18 cellular contexts compared by ENCODE assay signal in the genomic region with DNA sequence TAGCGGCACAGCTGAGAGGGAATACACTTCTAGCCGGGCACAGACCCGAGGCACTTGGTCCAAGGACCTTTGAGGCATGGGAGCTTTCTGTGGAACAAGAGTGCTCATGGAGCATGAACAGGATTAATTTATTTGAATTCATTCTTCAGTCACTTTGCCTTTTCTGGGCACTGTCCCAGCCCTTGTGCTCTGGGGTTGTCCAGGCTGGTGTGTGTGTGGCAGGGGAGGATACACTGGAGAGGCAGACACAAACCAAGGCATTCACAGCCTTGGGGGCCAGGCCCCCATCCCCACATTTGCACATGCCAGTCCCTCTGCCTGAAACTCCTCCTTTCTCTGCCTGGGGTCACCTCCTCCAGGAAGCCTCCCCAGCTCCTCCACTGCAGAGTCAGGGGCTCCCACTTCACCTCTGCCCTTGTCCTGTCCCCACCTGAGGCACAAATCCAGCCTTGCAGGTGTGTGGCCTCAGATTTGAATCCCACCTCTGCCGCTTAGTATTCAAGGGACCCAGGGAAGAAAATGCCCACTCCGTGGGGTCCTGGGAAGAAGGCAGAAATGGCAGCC. TPM values are rescaled to one million over a fixed set of nuclear protein-coding genes. Genes with fewer than 3 reads are reported as not detected.
DNase-seq lines count a peak whose midpoint lies in the region; ATAC-seq, FAIRE-seq and TF ChIP-seq lines count a peak whose summit lies in the region.
"Had no signal": no experiment of that assay in that cellular context is flagged by ENCODE, and none has a peak within 500 bp of the region (broad histone marks: within the 10 kb centered on the region; RNA-seq: fewer than 3 reads in every experiment).

No MANE protein-coding gene starts in this region.

- no peak for TF ChIP-seq POLR2A in erythroblast (IDR thresholded peaks at IDR 0.05; ENCODE audit: low read length)

- H3K9me3 ChIP-seq in CD8-positive, alpha-beta T cell (ENCODE audit: low read length), result no peaks in the 10 kb centered on the region

- CTCF ChIA-PET in CD8-positive, alpha-beta T cell (lab: Charles Lee), result interaction anchor here (0.6 to 1.6 kb wide), 2 partner anchors 57 to 365 kb away, joined by 3 to 9 read pairs; no protein-coding TSS in a partner anchor

- peak; percentile 72 for FAIRE-seq in bronchial epithelial cell (lab: Jason Lieb, UNC)

- TF ChIP-seq CTCF in bronchial epithelial cell (IDR thresholded peaks at IDR 0.05; ENCODE audit: insufficient read depth, low read length, severe bottlenecking), result no peak
- TF ChIP-seq CTCF in CD8-positive, alpha-beta T cell (IDR thresholded peaks at IDR 0.05), result no peak

- POLR2A ChIA-PET in CD8-positive, alpha-beta T cell (lab: Charles Lee), result no interaction called here

- H3K27ac ChIP-seq in CD8-positive, alpha-beta T cell (ENCODE audit: low read depth, low read length), result no peak overlapping the region

- no peaks in the 10 kb centered on the region for H3K27me3 Mint-ChIP-seq in CD8-positive, alpha-beta T cell (ENCODE audit: low read depth)

- ATAC-seq in GM21786 (IDR thresholded peaks at IDR 0.05; ENCODE audit: unreplicated experiment), result no peak
- no peak for ATAC-seq in CD8-positive, alpha-beta T cell
- ATAC-seq: GM23338, HCT116 had no signal

- intact Hi-C loops in CD8-positive, alpha-beta T cell (cut with DNase I, micrococcal nuclease), result no loop called here

- no peaks in the 10 kb centered on the region for H3K9me3 Mint-ChIP-seq in CD8-positive, alpha-beta T cell
- H3K9me3 Mint-ChIP-seq: CD14-positive monocyte had no signal

- no peak overlapping the region for H3K4me3 Mint-ChIP-seq in CD8-positive, alpha-beta T cell
- H3K4me3 Mint-ChIP-seq: CD14-positive monocyte, GM23338 had no signal

- no peaks in the 10 kb centered on the region for H3K27me3 ChIP-seq in bronchial epithelial cell (ENCODE audit: control insufficient read depth, insufficient read depth, low read length)
- no peaks in the 10 kb centered on the region for H3K27me3 ChIP-seq in CD8-positive, alpha-beta T cell (ENCODE audit: insufficient read depth, low read length)

- H3K36me3 Mint-ChIP-seq in CD8-positive, alpha-beta T cell, result no peaks in the 10 kb centered on the region

- no peaks in the 10 kb centered on the region for H3K36me3 ChIP-seq in bronchial epithelial cell (ENCODE audit: control insufficient read depth, insufficient read depth, low read length)
- H3K36me3 ChIP-seq in CD8-positive, alpha-beta T cell (ENCODE audit: insufficient read depth, low read length), result no peaks in the 10 kb centered on the region

- H3K4me3 ChIP-seq in bronchial epithelial cell (ENCODE audit: low read depth, low read length), result no peak overlapping the region
- no peak overlapping the region for H3K4me3 ChIP-seq in CD8-positive, alpha-beta T cell (ENCODE audit: low read depth, low read length)
- H3K4me3 ChIP-seq: GM23338 had no signal

- no peak overlapping the region for H3K27ac Mint-ChIP-seq in CD8-positive, alpha-beta T cell
- H3K27ac Mint-ChIP-seq: CD14-positive monocyte, GM23338 had no signal

- DNase-seq in C1 segment of cervical spinal cord (lab: John Stamatoyannopoulos, UW) (peak in 8 of 14 donors; percentile 17 to 69 (median 36)), bronchial epithelial cell (ENCODE audit: low read depth) (no peak), hypothalamus (lab: John Stamatoyannopoulos, UW) (peak in 28 of 51 donors; percentile 16 to 74 (median 44)), pons (ENCODE audit: low spot score) (peak; percentile 63), NCI-H2107 treated with DMSO at 0.1 percent for 48 hours (lab: John Stamatoyannopoulos, UW; ENCODE audit: unreplicated experiment) (no peak), erythroblast (lab: John Stamatoyannopoulos, UW) (no peak)
- DNase-seq in CD8-positive, alpha-beta T cell, result no peak
- DNase-seq: Calu3, DMS79, NCI-H187, NCI-H69, SIG-M5 had no signal

- no peaks in the 10 kb centered on the region for H3K4me1 Mint-ChIP-seq in CD8-positive, alpha-beta T cell (ENCODE audit: low read depth)

- H3K4me1 ChIP-seq in CD8-positive, alpha-beta T cell (ENCODE audit: insufficient read depth, low read length), result no peaks in the 10 kb centered on the region

RNA-seq across cellular contexts. Expression of a gene that starts 55.5 kb away (rescaled TPM):
- total RNA-seq in bronchial epithelial cell, result under 0.01 and 0.13 TPM in 2 replicates
- under 1 TPM; 0.28 to 0.30 TPM for total RNA-seq in CD8-positive, alpha-beta T cell
- total RNA-seq: A673, OCI-LY7 had no signal

Comparison
In these comparisons a context has a peak if more than half of its experiments do, and no peak if none do; other contexts are left out.
1. DNase-seq: peak in C1 segment of cervical spinal cord (8 of 14), hypothalamus (28 of 51) and pons (single experiment); none in bronchial epithelial cell (single experiment), NCI-H2107 treated with DMSO at 0.1 percent for 48 hours (single experiment), CD8-positive, alpha-beta T cell (0 of 7) and erythroblast (0 of 2).